Comparison of ENCODE assay signal across 20 cellular contexts in genomic region chr4:110062166-110062565, GRCh38.
DNase-seq lines count a peak whose midpoint lies in the region; ATAC-seq and TF ChIP-seq lines count a peak whose summit lies in the region.
"Had no signal": no experiment of that assay in that cellular context is flagged by ENCODE, and none has a peak within 500 bp of the region (broad histone marks: within the 10 kb centered on the region; RNA-seq: fewer than 3 reads in every experiment).

No MANE protein-coding gene starts in this region.

- H3K27me3 ChIP-seq in colonic mucosa: no peaks in the 10 kb centered on the region
- H3K27me3 ChIP-seq: MG63 had no signal

- no peak for ATAC-seq in activated CD8-positive, alpha-beta memory T cell treated with anti-CD3 and anti-CD28 coated beads, Interleukin-2, amount 10 ng/mL, durations not matched to agents 7 days and 5 days
- ATAC-seq in natural killer cell treated with Interleukin-12 subunit alpha and Interleukin-12 subunit beta and Interleukin-15 and Interleukin-18, amount 100 ng/mL, for 72 hours: no peak
- no peak for ATAC-seq in GM19023 (IDR thresholded peaks at IDR 0.05; ENCODE audit: unreplicated experiment)
- ATAC-seq: CD8-positive, alpha-beta T cell had no signal

- H3K9me3 ChIP-seq in colonic mucosa: no peaks in the 10 kb centered on the region
- H3K9me3 ChIP-seq: HAP-1, MG63 had no signal

- H3K4me1 ChIP-seq in colonic mucosa: no peaks in the 10 kb centered on the region
- H3K4me1 ChIP-seq: HAP-1 had no signal

- TF ChIP-seq CTCF in colonic mucosa (IDR thresholded peaks at IDR 0.05) (no peak), nephron progenitor cell (IDR thresholded peaks at IDR 0.05) (no peak)

- no peak for DNase-seq in activated CD8-positive, alpha-beta memory T cell treated with anti-CD3 and anti-CD28 coated beads, Interleukin-2, amount 10 ng/mL, durations not matched to agents 7 days and 5 days
- no peak for DNase-seq in activated CD8-positive, alpha-beta memory T cell treated with anti-CD3 and anti-CD28 coated beads for 24 hours
- DNase-seq in hippocampal formation (lab: John Stamatoyannopoulos, UW) (peak; percentile 67 to 86), superior temporal gyrus (ENCODE audit: extremely low spot score) (peak; percentile 91), colonic mucosa (no peak), nephron progenitor cell (no peak)
- no peak for DNase-seq in natural killer cell treated with Interleukin-12 subunit alpha and Interleukin-12 subunit beta and Interleukin-15 and Interleukin-18, amount 100 ng/mL, for 72 hours (ENCODE audit: low spot score)
- DNase-seq: CD8-positive, alpha-beta T cell; DMS79; IMR-90; Karpas-422; MG63; NCI-H1092; NCI-H226; NCI-H526 treated with DMSO at 0.1 percent for 48 hours; NK-92 treated with Interleukin-12 subunit alpha and Interleukin-12 subunit beta, amount 100 ng/mL, for 24 hours; OCI-M1 had no signal

- CTCF ChIA-PET in activated CD8-positive, alpha-beta memory T cell treated with anti-CD3 and anti-CD28 coated beads, Interleukin-2, amount 10 ng/mL, durations not matched to agents 7 days and 5 days (lab: Charles Lee): interaction anchor here (1.2 kb wide), 1 partner anchor 13 kb away, joined by 3 read pairs; no protein-coding TSS in a partner anchor

- H3K4me3 ChIP-seq in colonic mucosa: no peak overlapping the region
- H3K4me3 ChIP-seq: HAP-1, MG63 had no signal

- no peaks in the 10 kb centered on the region for H3K36me3 ChIP-seq in colonic mucosa
- H3K36me3 ChIP-seq: HAP-1, MG63 had no signal

- H3K4me1 Mint-ChIP-seq in activated CD8-positive, alpha-beta memory T cell treated with anti-CD3 and anti-CD28 coated beads, Interleukin-2, amount 10 ng/mL, durations not matched to agents 7 days and 5 days: peaks cover 46% of the 10 kb centered on the region
- peaks cover 44 to 51% of the 10 kb centered on the region in 2 donors for H3K4me1 Mint-ChIP-seq in natural killer cell treated with Interleukin-12 subunit alpha and Interleukin-12 subunit beta and Interleukin-15 and Interleukin-18, amount 100 ng/mL, for 72 hours (ENCODE audit: low read depth in 2 of 2)
- H3K4me1 Mint-ChIP-seq in nephron progenitor cell: peaks cover 5% of the 10 kb centered on the region

- peaks cover 5% of the 10 kb centered on the region for H3K36me3 Mint-ChIP-seq in activated CD8-positive, alpha-beta memory T cell treated with anti-CD3 and anti-CD28 coated beads, Interleukin-2, amount 10 ng/mL, durations not matched to agents 7 days and 5 days
- H3K36me3 Mint-ChIP-seq in natural killer cell treated with Interleukin-12 subunit alpha and Interleukin-12 subunit beta and Interleukin-15 and Interleukin-18, amount 100 ng/mL, for 72 hours: no peaks in the 10 kb centered on the region
- peaks cover 28% of the 10 kb centered on the region for H3K36me3 Mint-ChIP-seq in nephron progenitor cell (ENCODE audit: low read depth)
- H3K36me3 Mint-ChIP-seq: CD8-positive, alpha-beta T cell had no signal

- no peak overlapping the region for H3K27ac ChIP-seq in colonic mucosa
- H3K27ac ChIP-seq: 22Rv1 had no signal

- intact Hi-C loops in colonic mucosa (cut with DNase I): loop anchor here (5.0 kb wide), 1 partner anchor 140 kb away; no protein-coding TSS in a partner anchor

- no peaks in the 10 kb centered on the region for H3K27me3 Mint-ChIP-seq in activated CD8-positive, alpha-beta memory T cell treated with anti-CD3 and anti-CD28 coated beads, Interleukin-2, amount 10 ng/mL, durations not matched to agents 7 days and 5 days
- no peaks in the 10 kb centered on the region for H3K27me3 Mint-ChIP-seq in natural killer cell treated with Interleukin-12 subunit alpha and Interleukin-12 subunit beta and Interleukin-15 and Interleukin-18, amount 100 ng/mL, for 72 hours
- H3K27me3 Mint-ChIP-seq in nephron progenitor cell (ENCODE audit: low read depth, poor library complexity): no peaks in the 10 kb centered on the region

- H3K27ac Mint-ChIP-seq in activated CD8-positive, alpha-beta memory T cell treated with anti-CD3 and anti-CD28 coated beads, Interleukin-2, amount 10 ng/mL, durations not matched to agents 7 days and 5 days: peak overlapping the region; percentile 54
- peak overlapping the region; percentile 78 to 92 for H3K27ac Mint-ChIP-seq in natural killer cell treated with Interleukin-12 subunit alpha and Interleukin-12 subunit beta and Interleukin-15 and Interleukin-18, amount 100 ng/mL, for 72 hours
- H3K27ac Mint-ChIP-seq in nephron progenitor cell: no peak overlapping the region
- H3K27ac Mint-ChIP-seq: CD8-positive, alpha-beta T cell had no signal

- no peak overlapping the region for H3K4me3 Mint-ChIP-seq in activated CD8-positive, alpha-beta memory T cell treated with anti-CD3 and anti-CD28 coated beads, Interleukin-2, amount 10 ng/mL, durations not matched to agents 7 days and 5 days
- peak overlapping the region; percentile 67 for H3K4me3 Mint-ChIP-seq in natural killer cell treated with Interleukin-12 subunit alpha and Interleukin-12 subunit beta and Interleukin-15 and Interleukin-18, amount 100 ng/mL, for 72 hours
- H3K4me3 Mint-ChIP-seq in nephron progenitor cell: no peak overlapping the region
- H3K4me3 Mint-ChIP-seq: CD8-positive, alpha-beta T cell had no signal

- no peaks in the 10 kb centered on the region for H3K9me3 Mint-ChIP-seq in activated CD8-positive, alpha-beta memory T cell treated with anti-CD3 and anti-CD28 coated beads, Interleukin-2, amount 10 ng/mL, durations not matched to agents 7 days and 5 days (ENCODE audit: low read depth)
- peaks cover 3% of the 10 kb centered on the region for H3K9me3 Mint-ChIP-seq in natural killer cell treated with Interleukin-12 subunit alpha and Interleukin-12 subunit beta and Interleukin-15 and Interleukin-18, amount 100 ng/mL, for 72 hours
- H3K9me3 Mint-ChIP-seq in nephron progenitor cell: no peaks in the 10 kb centered on the region
- H3K9me3 Mint-ChIP-seq: CD8-positive, alpha-beta T cell had no signal

- no peak overlapping the region for H3K9ac ChIP-seq in colonic mucosa (ENCODE audit: low read depth in 2 of 2, low read length in 2 of 2)

Comparison
In these comparisons a context has a peak if more than half of its experiments do, and no peak if none do; other contexts are left out.
1. DNase-seq: peak in hippocampal formation (2 of 2) and superior temporal gyrus (single experiment); none in activated CD8-positive, alpha-beta memory T cell treated with anti-CD3 and anti-CD28 coated beads, Interleukin-2, amount 10 ng/mL, durations not matched to agents 7 days and 5 days (single experiment), activated CD8-positive, alpha-beta memory T cell treated with anti-CD3 and anti-CD28 coated beads for 24 hours (single experiment), natural killer cell treated with Interleukin-12 subunit alpha and Interleukin-12 subunit beta and Interleukin-15 and Interleukin-18, amount 100 ng/mL, for 72 hours (single experiment), colonic mucosa (single experiment) and nephron progenitor cell (single experiment).